Comparison of ENCODE assay signal across 35 cellular contexts in genomic region chr12:5578775-5579174, GRCh38.
"Had no signal": no experiment of that assay in that cellular context is flagged by ENCODE, and none has a peak within 500 bp of the region (broad histone marks: within the 10 kb centered on the region; RNA-seq: fewer than 3 reads in every experiment).

No MANE protein-coding gene starts in this region.

- H3K27me3 ChIP-seq: MG63 had no signal

- H3K4me3 ChIP-seq: MG63 had no signal

- H3K36me3 ChIP-seq: MG63 had no signal

- H3K9me3 ChIP-seq: MG63 had no signal

- DNase-seq: Kasumi-1, MG63, MM.1S, MV-4-11, NCI-H1048, NCI-H1092, NCI-H1092 treated with DMSO at 0.1 percent for 48 hours, NCI-H1105, NCI-H1105 treated with DMSO at 0.1 percent for 48 hours, NCI-H1417, NCI-H1417 treated with DMSO at 0.1 percent for 48 hours, NCI-H1436, NCI-H1436 treated with DMSO at 0.1 percent for 48 hours, NCI-H146, NCI-H1694, NCI-H1694 treated with DMSO at 0.1 percent for 48 hours, NCI-H187, NCI-H187 treated with DMSO at 0.1 percent for 48 hours, NCI-H1930, NCI-H2029, NCI-H2029 treated with DMSO at 0.1 percent for 48 hours, NCI-H2081, NCI-H2081 treated with DMSO at 0.1 percent for 48 hours, NCI-H2107, NCI-H2171, NCI-H2171 treated with DMSO at 0.1 percent for 48 hours, NCI-H2227 treated with DMSO at 0.1 percent for 48 hours, NCI-H226, NCI-H345, NCI-H446, NCI-H446 treated with DMSO at 0.1 percent for 48 hours, NCI-H510A, NCI-H510A treated with DMSO at 0.1 percent for 48 hours, NCI-H524, NCI-H524 treated with DMSO at 0.1 percent for 48 hours had no signal
